ENCODE assay signal across 12 cellular contexts in genomic region chr5:178356459-178356872, GRCh38.
DNase-seq lines count a peak whose midpoint lies in the region; ATAC-seq and TF ChIP-seq lines count a peak whose summit lies in the region.
"Had no signal": no experiment of that assay in that cellular context is flagged by ENCODE, and none has a peak within 500 bp of the region (broad histone marks: within the 10 kb centered on the region; RNA-seq: fewer than 3 reads in every experiment).

No MANE protein-coding gene starts in this region.

- H3K4me3 ChIP-seq in MG63 (0 out of 2 replicates have a peak overlapping the region, but pooled peaks have one; percentile 10), right lobe of liver (no peak overlapping the region), stomach (peak overlapping the region in 1 of 4 donors; percentile 9)

- intact Hi-C loops in right lobe of liver (cut with DNase I) (no loop called here), stomach (cut with DNase I; ENCODE audit: low total_unique reads) (no loop called here)

- H3K9me3 Mint-ChIP-seq in endothelial cell (ENCODE audit: unreplicated experiment), result no peaks in the 10 kb centered on the region
- H3K9me3 Mint-ChIP-seq: activated T-helper 17 cell treated with anti-CD3 and anti-CD28 coated beads, Interleukin-2, amount 50 U/mL, for 72 hours; central memory CD8-positive, alpha-beta T cell had no signal

- DNase-seq in MG63 (peak; percentile 93), endothelial cell (ENCODE audit: low spot score) (peak; percentile 30), right lobe of liver (peak in 1 of 3 donors; percentile 54), stomach (peak; percentile 49), CD1c-positive myeloid dendritic cell (ENCODE audit: extremely low spot score) (no peak), activated gamma-delta T cell (lab: John Stamatoyannopoulos, UW) (no peak)
- DNase-seq: NCI-H526 treated with DMSO at 0.1 percent for 48 hours had no signal

- peak; percentile 48 to 58 (median 55) for ATAC-seq in right lobe of liver
- ATAC-seq in HG03571 (IDR thresholded peaks at IDR 0.05; ENCODE audit: unreplicated experiment), result no peak
- ATAC-seq in GM21515 (IDR thresholded peaks at IDR 0.05; ENCODE audit: unreplicated experiment), result no peak
- ATAC-seq: activated CD4-positive, CD25-positive, alpha-beta regulatory T cell treated with anti-CD3 and anti-CD28 coated beads, Interleukin-2, amount 50 U/mL, for 24 hours; activated T-helper 17 cell treated with anti-CD3 and anti-CD28 coated beads, Interleukin-2, amount 50 U/mL, for 72 hours had no signal

- H3K4me1 Mint-ChIP-seq in endothelial cell (ENCODE audit: unreplicated experiment), result peaks cover 26% of the 10 kb centered on the region
- H3K4me1 Mint-ChIP-seq: activated T-helper 17 cell treated with anti-CD3 and anti-CD28 coated beads, Interleukin-2, amount 50 U/mL, for 72 hours had no signal

- H3K36me3 ChIP-seq in MG63 (peaks cover 40% of the 10 kb centered on the region), right lobe of liver (no peaks in the 10 kb centered on the region), stomach (no peaks in the 10 kb centered on the region)

- H3K27me3 Mint-ChIP-seq in endothelial cell (ENCODE audit: unreplicated experiment), result no peaks in the 10 kb centered on the region

- H3K27ac ChIP-seq in right lobe of liver (no peak overlapping the region), stomach (peak overlapping the region in 1 of 5 donors; percentile 13)

- TF ChIP-seq POLR2A in right lobe of liver (IDR thresholded peaks at IDR 0.05) (no peak), stomach (IDR thresholded peaks at IDR 0.05) (no peak)

- TF ChIP-seq EP300 in stomach (IDR thresholded peaks at IDR 0.05), result no peak

- H3K27ac Mint-ChIP-seq in endothelial cell (ENCODE audit: unreplicated experiment), result no peak overlapping the region
- H3K27ac Mint-ChIP-seq: activated T-helper 17 cell treated with anti-CD3 and anti-CD28 coated beads, Interleukin-2, amount 50 U/mL, for 72 hours had no signal

- peaks cover 0 to 12% (median 1%) of the 10 kb centered on the region in 4 donors for H3K4me1 ChIP-seq in right lobe of liver
- H3K4me1 ChIP-seq in stomach, result peaks cover 11 to 16% (median 14%) of the 10 kb centered on the region in 4 donors

- H3K27me3 ChIP-seq in MG63 (no peaks in the 10 kb centered on the region), right lobe of liver (no peaks in the 10 kb centered on the region), stomach (peaks cover 0 to 29% (median 3%) of the 10 kb centered on the region in 3 donors)

- no peak for TF ChIP-seq CTCF in endothelial cell (IDR thresholded peaks at IDR 0.05; ENCODE audit: unreplicated experiment)
- TF ChIP-seq CTCF in right lobe of liver (IDR thresholded peaks at IDR 0.05), result no peak
- no peak for TF ChIP-seq CTCF in stomach (IDR thresholded peaks at IDR 0.05)

- peak overlapping the region; percentile 52 for H3K4me3 Mint-ChIP-seq in endothelial cell (ENCODE audit: unreplicated experiment)
- H3K4me3 Mint-ChIP-seq: activated T-helper 17 cell treated with anti-CD3 and anti-CD28 coated beads, Interleukin-2, amount 50 U/mL, for 72 hours; central memory CD8-positive, alpha-beta T cell had no signal

- H3K9me3 ChIP-seq in MG63, result no peaks in the 10 kb centered on the region
- H3K9me3 ChIP-seq in right lobe of liver, result no peaks in the 10 kb centered on the region
- no peaks in the 10 kb centered on the region for H3K9me3 ChIP-seq in stomach

- 3% methylated on average over 8 of the region's 13 CpGs for WGBS in right lobe of liver (ENCODE audit: insufficient coverage, low coverage, low lambda C conversion rate, missing lambda C conversion rate)
- WGBS in stomach, 5 donors, result 0 to 3% (median 2%) methylated on average over 11 to 13 of the region's 13 CpGs

- peaks cover 5% of the 10 kb centered on the region for H3K36me3 Mint-ChIP-seq in endothelial cell (ENCODE audit: low read depth, unreplicated experiment)

Comparison
In these comparisons a context has a peak if more than half of its experiments do, and no peak if none do; other contexts are left out.
1. DNase-seq: peak in MG63 (single experiment), endothelial cell (single experiment) and stomach (single experiment); none in CD1c-positive myeloid dendritic cell (single experiment) and activated gamma-delta T cell (single experiment).
2. ATAC-seq: peak in right lobe of liver (4 of 4); none in HG03571 (single experiment) and GM21515 (single experiment).